In the genomic region with DNA sequence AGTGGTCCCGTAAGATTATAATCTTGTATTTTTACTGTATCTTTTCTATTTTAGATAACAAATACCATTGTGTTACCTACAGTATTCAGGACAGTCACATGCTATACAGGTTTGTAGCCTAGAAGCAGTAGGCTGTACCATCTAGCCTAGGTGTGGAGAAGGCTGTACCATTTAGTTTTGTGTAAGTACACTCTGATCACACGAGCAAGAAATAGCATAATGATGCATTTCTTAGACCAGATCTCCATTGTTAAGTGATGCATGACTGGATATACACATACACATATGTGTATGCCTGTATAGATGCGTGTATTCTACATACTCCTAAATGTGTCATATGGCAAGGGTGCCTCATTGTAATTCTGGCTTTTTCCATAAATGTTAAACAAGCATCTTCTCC, we compare ENCODE assay signal across 14 cellular contexts.
"Had no signal": no experiment of that assay in that cellular context is flagged by ENCODE, and none has a peak within 500 bp of the region (broad histone marks: within the 10 kb centered on the region; RNA-seq: fewer than 3 reads in every experiment).

No MANE protein-coding gene starts in this region.

- FAIRE-seq: kidney, TTC549 had no signal

- H3K27ac ChIP-seq: foreskin keratinocyte, testis had no signal

- ATAC-seq: activated CD4-positive, alpha-beta T cell treated with anti-CD3 and anti-CD28 coated beads for 36 hours; foreskin keratinocyte; left lobe of liver; stimulated activated naive CD8-positive, alpha-beta T cell treated with anti-CD3 and anti-CD28 coated beads, Interleukin-15, amount 100 ng/mL, for 72 hours; WTC11 had no signal

- H3K36me3 ChIP-seq: cardiac muscle cell had no signal

- H3K9me3 ChIP-seq: testis had no signal

- H3K27me3 ChIP-seq: cardiac muscle cell, foreskin keratinocyte, testis had no signal

- H3K4me3 ChIP-seq: cardiac muscle cell, testis had no signal

- DNase-seq: activated CD4-positive, alpha-beta T cell treated with anti-CD3 and anti-CD28 coated beads for 36 hours; activated CD4-positive, alpha-beta T cell treated with anti-CD3 and anti-CD28 coated beads, Interleukin-2, amount 50 U/mL, for 48 hours; activated T-cell treated with anti-CD3 and anti-CD28 coated beads for 4 hours; foreskin keratinocyte; kidney; midbrain; stimulated activated CD4-positive, alpha-beta T cell treated with anti-CD3 and anti-CD28 coated beads, Interleukin-12 subunit alpha, Interleukin-12 subunit beta, amount 100 ng/mL, for 4 hours; stimulated activated CD4-positive, alpha-beta T cell treated with anti-CD3 and anti-CD28 coated beads, Interleukin-2, amount 100 ng/mL, for 24 hours; stimulated activated naive CD8-positive, alpha-beta T cell treated with anti-CD3 and anti-CD28 coated beads, Interleukin-15, amount 100 ng/mL, for 72 hours; testis had no signal
